Comparison of ENCODE assay signal across 22 cellular contexts in the genomic region with DNA sequence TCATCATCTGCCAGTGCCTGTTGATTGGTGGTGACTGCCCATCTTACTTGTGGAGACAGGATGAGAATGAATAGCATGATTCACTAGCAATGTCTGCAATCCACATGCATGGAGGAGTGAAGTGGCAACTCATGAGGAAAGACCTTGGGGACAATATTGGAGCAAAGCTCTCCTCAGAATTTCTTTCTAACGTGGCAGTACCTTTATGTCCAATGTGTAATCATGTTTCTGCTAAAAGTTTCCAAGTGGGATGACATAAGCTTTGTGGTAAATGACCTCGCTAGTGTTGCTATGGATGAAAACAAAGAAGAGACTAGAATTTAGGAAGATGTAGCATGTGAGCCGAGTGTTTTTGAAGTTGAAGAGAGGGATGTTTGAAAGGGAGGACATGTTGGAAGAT.
DNase-seq lines count a peak whose midpoint lies in the region; ATAC-seq, FAIRE-seq and TF ChIP-seq lines count a peak whose summit lies in the region.
"Had no signal": no experiment of that assay in that cellular context is flagged by ENCODE, and none has a peak within 500 bp of the region (broad histone marks: within the 10 kb centered on the region; RNA-seq: fewer than 3 reads in every experiment).

No MANE protein-coding gene starts in this region.

- peak overlapping the region; percentile 78 for H3K27ac Mint-ChIP-seq in astrocyte (ENCODE audit: unreplicated experiment)
- H3K27ac Mint-ChIP-seq: CD4-positive, alpha-beta T cell had no signal

- no peak for ATAC-seq in HG03521 (IDR thresholded peaks at IDR 0.05; ENCODE audit: unreplicated experiment)
- ATAC-seq in HG03457 (IDR thresholded peaks at IDR 0.05; ENCODE audit: unreplicated experiment): no peak

- H3K4me1 ChIP-seq in GM23248 (ENCODE audit: insufficient read depth) (no peaks in the 10 kb centered on the region), astrocyte (ENCODE audit: insufficient read depth, low read length) (no peaks in the 10 kb centered on the region), smooth muscle cell (ENCODE audit: low read depth) (no peaks in the 10 kb centered on the region)
- H3K4me1 ChIP-seq: BLaER1, Caco-2 had no signal

- H3K9me3 ChIP-seq in GM23248 (ENCODE audit: low read depth): no peaks in the 10 kb centered on the region
- H3K9me3 ChIP-seq in astrocyte (ENCODE audit: insufficient read depth, low read depth, low read length): no peaks in the 10 kb centered on the region
- H3K9me3 ChIP-seq in smooth muscle cell (replicated peaks; ENCODE audit: low read depth): no peaks in the 10 kb centered on the region
- H3K9me3 ChIP-seq: BLaER1, Caco-2, MG63, SK-N-SH had no signal

- H3K27ac ChIP-seq in GM23248: no peak overlapping the region; the same call in 1 of the 2 replicates
- no peak overlapping the region for H3K27ac ChIP-seq in astrocyte (ENCODE audit: low read depth, low read length)
- H3K27ac ChIP-seq in smooth muscle cell (ENCODE audit: low read depth): peak overlapping the region; percentile 8
- H3K27ac ChIP-seq: BLaER1, PC-9, RWPE1 had no signal

- no peaks in the 10 kb centered on the region for H3F3A ChIP-seq in GM23248 (ENCODE audit: insufficient read depth)
- no peaks in the 10 kb centered on the region for H3F3A ChIP-seq in smooth muscle cell (ENCODE audit: low read depth)

- no peaks in the 10 kb centered on the region for H3K36me3 Mint-ChIP-seq in astrocyte (ENCODE audit: low read depth, unreplicated experiment)

- no peak overlapping the region for H2AFZ ChIP-seq in GM23248
- no peak overlapping the region for H2AFZ ChIP-seq in astrocyte (ENCODE audit: low read depth, low read length)
- peak overlapping the region; percentile 32 for H2AFZ ChIP-seq in smooth muscle cell (ENCODE audit: low read depth)
- H2AFZ ChIP-seq: PC-9 had no signal

- H3K79me2 ChIP-seq in GM23248 (ENCODE audit: insufficient read depth) (no peaks in the 10 kb centered on the region), astrocyte (ENCODE audit: insufficient read depth, low read length) (no peaks in the 10 kb centered on the region), smooth muscle cell (ENCODE audit: low read depth) (no peaks in the 10 kb centered on the region)

- peaks cover 4% of the 10 kb centered on the region; the same call in 1 of the 2 replicates for H3K9me2 ChIP-seq in GM23248 (ENCODE audit: insufficient read depth)
- H3K9me2 ChIP-seq: SK-N-SH had no signal

- H4K20me1 ChIP-seq in GM23248 (ENCODE audit: insufficient read depth) (no peaks in the 10 kb centered on the region), astrocyte (ENCODE audit: insufficient read depth, low read length) (no peaks in the 10 kb centered on the region), smooth muscle cell (ENCODE audit: low read depth) (no peaks in the 10 kb centered on the region)
- H4K20me1 ChIP-seq: BLaER1 had no signal

- H3K4me1 Mint-ChIP-seq in astrocyte (ENCODE audit: low read depth, unreplicated experiment): peaks cover 10% of the 10 kb centered on the region

- in situ Hi-C loops in GM23248 (cut with MboI): no loop called here

- TF ChIP-seq CTCF in astrocyte (IDR thresholded peaks at IDR 0.05; ENCODE audit: insufficient read depth, low read depth, low read length) (no peak), fibroblast of mammary gland (conservative IDR thresholded peaks at IDR 0.05; ENCODE audit: control insufficient read depth, insufficient read depth, low read depth, low read length) (no peak), smooth muscle cell (IDR thresholded peaks at IDR 0.05; ENCODE audit: borderline replicate concordance, insufficient read depth, poor library complexity, severe bottlenecking) (no peak)

- H3K4me3 ChIP-seq in GM23248 (no peak overlapping the region), astrocyte (ENCODE audit: insufficient read depth, low read depth, low read length) (no peak overlapping the region), fibroblast of mammary gland (ENCODE audit: control insufficient read depth, low read depth, low read length) (no peak overlapping the region), smooth muscle cell (no peak overlapping the region)
- H3K4me3 ChIP-seq: BLaER1, MG63, PC-9 had no signal

- H3K4me2 ChIP-seq in GM23248 (ENCODE audit: unreplicated experiment) (no peak overlapping the region), astrocyte (ENCODE audit: low read length) (no peak overlapping the region), smooth muscle cell (no peak overlapping the region)
- H3K4me2 ChIP-seq: BLaER1, PC-9, SK-N-SH had no signal

- no peaks in the 10 kb centered on the region for H3K27me3 Mint-ChIP-seq in astrocyte (ENCODE audit: low read depth, unreplicated experiment)

- DNase-seq in GM23248 (peak; percentile 51), astrocyte (ENCODE audit: low read depth) (no peak), fibroblast of mammary gland (ENCODE audit: low read depth) (peak; percentile 14), smooth muscle cell (lab: John Stamatoyannopoulos, UW; ENCODE audit: unreplicated experiment) (no peak), SHP77 (lab: John Stamatoyannopoulos, UW) (no peak)
- DNase-seq: Caco-2; CD4-positive, alpha-beta T cell; DMS 273 treated with DMSO at 0.1 percent for 48 hours; Kasumi-1; MG63; NCI-H1417; NCI-H187 treated with DMSO at 0.1 percent for 48 hours; NCI-H2107; NCI-H748 treated with DMSO at 0.1 percent for 48 hours; PC-9; SIG-M5; SK-N-SH had no signal

- H3K9ac ChIP-seq in GM23248: no peak overlapping the region
- no peak overlapping the region for H3K9ac ChIP-seq in astrocyte (ENCODE audit: low read length)
- H3K9ac ChIP-seq in smooth muscle cell (ENCODE audit: low read depth): no peak overlapping the region
- H3K9ac ChIP-seq: BLaER1, SK-N-SH had no signal

- WGBS in GM23248 (ENCODE audit: low coverage in 1 of 2, low lambda C conversion rate in 2 of 2, missing lambda C conversion rate in 2 of 2), 2 experiments: 46 to 59% methylated on average over 3 of the region's 3 CpGs
- 56% methylated on average over 3 of the region's 3 CpGs for WGBS in smooth muscle cell (ENCODE audit: low lambda C conversion rate)

- no peak overlapping the region for H3K4me3 Mint-ChIP-seq in astrocyte (ENCODE audit: unreplicated experiment)
- H3K4me3 Mint-ChIP-seq: CD4-positive, alpha-beta T cell had no signal

- no peak for FAIRE-seq in astrocyte (lab: Jason Lieb, UNC)
- FAIRE-seq: GM12892 had no signal

- no peaks in the 10 kb centered on the region for H3K9me3 Mint-ChIP-seq in astrocyte (ENCODE audit: unreplicated experiment)
- H3K9me3 Mint-ChIP-seq: CD4-positive, alpha-beta T cell had no signal

- no peaks in the 10 kb centered on the region for H3K36me3 ChIP-seq in GM23248 (ENCODE audit: low read depth)
- no peaks in the 10 kb centered on the region for H3K36me3 ChIP-seq in astrocyte (ENCODE audit: insufficient read depth, low read length)
- H3K36me3 ChIP-seq in smooth muscle cell (ENCODE audit: low read depth): no peaks in the 10 kb centered on the region
- H3K36me3 ChIP-seq: BLaER1, MG63 had no signal

- no peaks in the 10 kb centered on the region for H3K27me3 ChIP-seq in GM23248 (replicated peaks; ENCODE audit: insufficient read depth)
- H3K27me3 ChIP-seq in astrocyte (ENCODE audit: insufficient read depth, low read length): no peaks in the 10 kb centered on the region
- no peaks in the 10 kb centered on the region for H3K27me3 ChIP-seq in smooth muscle cell (ENCODE audit: low read depth)
- H3K27me3 ChIP-seq: BLaER1, MG63 had no signal

Comparison
In these comparisons a context has a peak if more than half of its experiments do, and no peak if none do; other contexts are left out.
1. DNase-seq: peak in GM23248 (single experiment) and fibroblast of mammary gland (single experiment); none in astrocyte (single experiment), smooth muscle cell (single experiment) and SHP77 (0 of 2).